9 cellular contexts compared by ENCODE assay signal in the genomic region with DNA sequence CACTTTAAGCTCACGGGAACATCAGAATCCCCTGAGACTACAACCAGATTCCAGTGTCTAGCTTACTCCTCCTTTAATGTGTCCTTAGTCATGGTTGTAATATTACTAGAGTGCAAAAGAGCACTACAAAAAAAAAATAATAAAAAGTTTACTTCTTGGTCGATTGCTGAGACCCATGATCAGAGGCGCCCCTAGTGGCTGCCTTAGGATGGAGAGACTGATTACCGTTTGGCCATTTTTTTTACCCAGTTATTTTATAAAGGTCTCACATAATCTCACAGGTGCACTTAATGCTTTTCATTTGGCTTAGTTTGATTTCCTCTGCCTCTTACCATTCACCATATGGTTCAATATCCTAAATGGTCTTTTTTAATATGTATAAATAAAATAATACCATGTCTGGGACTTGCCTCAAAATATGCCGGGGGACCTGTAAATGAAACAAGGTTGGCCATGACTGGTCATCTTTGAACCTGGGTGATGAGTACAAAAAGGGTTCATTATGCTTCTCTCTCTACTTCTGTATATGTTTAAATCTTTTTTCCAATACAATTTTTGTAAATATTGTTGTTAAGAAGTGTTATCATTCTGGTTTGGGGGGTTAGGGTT.
DNase-seq lines count a peak whose midpoint lies in the region; TF ChIP-seq lines count a peak whose summit lies in the region.
"Had no signal": no experiment of that assay in that cellular context is flagged by ENCODE, and none has a peak within 500 bp of the region (broad histone marks: within the 10 kb centered on the region; RNA-seq: fewer than 3 reads in every experiment).

No MANE protein-coding gene starts in this region.

- no peak overlapping the region for H4K91ac ChIP-seq in neuronal stem cell (ENCODE audit: low read depth, low read length, poor library complexity)

- H3K27ac ChIP-seq in neuronal stem cell (replicated peaks; ENCODE audit: low read length) (no peak overlapping the region), tibial artery (no peak overlapping the region)
- H3K27ac ChIP-seq: skin epidermis had no signal

- H2AFZ ChIP-seq in neuronal stem cell (ENCODE audit: low read length): peak overlapping the region; percentile 48

- no peak overlapping the region for H3K23ac ChIP-seq in neuronal stem cell (ENCODE audit: low read depth, low read length, poor library complexity)

- no peak overlapping the region for H3K18ac ChIP-seq in neuronal stem cell (ENCODE audit: low read length)

- H2AK5ac ChIP-seq in neuronal stem cell (ENCODE audit: low read depth, low read length): no peak overlapping the region

- in situ Hi-C loops in astrocyte of the cerebellum (cut with HindIII; ENCODE audit: low sequenced_read_pairs): no loop called here

- H2BK120ac ChIP-seq in neuronal stem cell (ENCODE audit: low read depth, low read length): no peak overlapping the region

- H2BK5ac ChIP-seq in neuronal stem cell (ENCODE audit: low read length): no peak overlapping the region

- H3K4ac ChIP-seq in neuronal stem cell (ENCODE audit: low read length): no peak overlapping the region

- H3K9me3 ChIP-seq in neuronal stem cell (replicated peaks in 1 of 2; ENCODE audit: control insufficient read depth in 2 of 2, insufficient read depth in 1 of 2, low read depth in 1 of 2, low read length in 2 of 2) (peaks cover 0 to 4% of the 10 kb centered on the region in 2 donors), tibial artery (no peaks in the 10 kb centered on the region)

- peaks cover 2 to 10% of the 10 kb centered on the region in 2 donors for H3K4me1 ChIP-seq in neuronal stem cell (ENCODE audit: control insufficient read depth in 2 of 2, insufficient read depth in 1 of 2, low read depth in 1 of 2, low read length in 2 of 2)
- peaks cover 0 to 8% (median 0%) of the 10 kb centered on the region in 4 donors for H3K4me1 ChIP-seq in tibial artery

- no peaks in the 10 kb centered on the region for H3K79me1 ChIP-seq in neuronal stem cell (ENCODE audit: low read depth, low read length)

- intact Hi-C loops in tibial artery (cut with DNase I; ENCODE audit: low total_unique reads): no loop called here

- H2BK12ac ChIP-seq in neuronal stem cell (ENCODE audit: low read length): no peak overlapping the region

- H3K4me3 ChIP-seq in astrocyte of the cerebellum (ENCODE audit: low read depth, low read length): no peak overlapping the region
- no peak overlapping the region for H3K4me3 ChIP-seq in neuronal stem cell (ENCODE audit: low read length in 2 of 2)
- no peak overlapping the region for H3K4me3 ChIP-seq in tibial artery
- H3K4me3 ChIP-seq: skin epidermis had no signal

- H3K27me3 ChIP-seq in neuronal stem cell (ENCODE audit: control insufficient read depth in 3 of 3, insufficient read depth in 3 of 3, low read depth in 1 of 3, low read length in 3 of 3) (no peaks in the 10 kb centered on the region), tibial artery (no peaks in the 10 kb centered on the region)

- WGBS in neuronal stem cell (ENCODE audit: extremely low coverage in 2 of 2, insufficient read length in 2 of 2, insufficient replicate concordance in 1 of 2), 2 donors: no CpG with 5 or more reads among the region's 5 CpGs

- H3K4me2 ChIP-seq in neuronal stem cell (ENCODE audit: insufficient read depth, low read length, poor library complexity, severe bottlenecking): no peak overlapping the region

- H4K8ac ChIP-seq in neuronal stem cell (ENCODE audit: low read depth, low read length): no peak overlapping the region

- H3K36me3 ChIP-seq in neuronal stem cell (replicated peaks in 1 of 2; ENCODE audit: control insufficient read depth in 2 of 2, insufficient read depth in 2 of 2, low read length in 2 of 2) (no peaks in the 10 kb centered on the region), tibial artery (no peaks in the 10 kb centered on the region)

- DNase-seq in DMS53 (lab: John Stamatoyannopoulos, UW) (peak; percentile 74), DMS53 treated with DMSO at 0.1 percent for 48 hours (lab: John Stamatoyannopoulos, UW; ENCODE audit: unreplicated experiment) (no peak), HT-29 (ENCODE audit: low spot score) (peak; percentile 52), astrocyte of the cerebellum (ENCODE audit: low read depth) (no peak), neuronal stem cell (ENCODE audit: low spot score) (no peak), tibial artery (no peak), NCI-H510A treated with DMSO at 0.1 percent for 48 hours (lab: John Stamatoyannopoulos, UW) (no peak), NCI-H128 (lab: John Stamatoyannopoulos, UW; ENCODE audit: unreplicated experiment) (no peak)

- H3K9ac ChIP-seq in neuronal stem cell (ENCODE audit: low read depth, low read length, poor library complexity): no peak overlapping the region

- H2BK15ac ChIP-seq in neuronal stem cell (ENCODE audit: low read length): no peak overlapping the region

- TF ChIP-seq CTCF in astrocyte of the cerebellum (IDR thresholded peaks at IDR 0.05; ENCODE audit: low read depth, low read length, missing control alignments) (peak; percentile 40), tibial artery (IDR thresholded peaks at IDR 0.05) (no peak)

- H3K14ac ChIP-seq in neuronal stem cell (ENCODE audit: low read length): no peak overlapping the region

Comparison
In these comparisons a context has a peak if more than half of its experiments do, and no peak if none do; other contexts are left out.
1. DNase-seq: peak in DMS53 (single experiment) and HT-29 (single experiment); none in DMS53 treated with DMSO at 0.1 percent for 48 hours (single experiment), astrocyte of the cerebellum (single experiment), neuronal stem cell (single experiment), tibial artery (0 of 2), NCI-H510A treated with DMSO at 0.1 percent for 48 hours (single experiment) and NCI-H128 (single experiment).